Comparison of ENCODE assay signal across 9 cellular contexts in the genomic region with DNA sequence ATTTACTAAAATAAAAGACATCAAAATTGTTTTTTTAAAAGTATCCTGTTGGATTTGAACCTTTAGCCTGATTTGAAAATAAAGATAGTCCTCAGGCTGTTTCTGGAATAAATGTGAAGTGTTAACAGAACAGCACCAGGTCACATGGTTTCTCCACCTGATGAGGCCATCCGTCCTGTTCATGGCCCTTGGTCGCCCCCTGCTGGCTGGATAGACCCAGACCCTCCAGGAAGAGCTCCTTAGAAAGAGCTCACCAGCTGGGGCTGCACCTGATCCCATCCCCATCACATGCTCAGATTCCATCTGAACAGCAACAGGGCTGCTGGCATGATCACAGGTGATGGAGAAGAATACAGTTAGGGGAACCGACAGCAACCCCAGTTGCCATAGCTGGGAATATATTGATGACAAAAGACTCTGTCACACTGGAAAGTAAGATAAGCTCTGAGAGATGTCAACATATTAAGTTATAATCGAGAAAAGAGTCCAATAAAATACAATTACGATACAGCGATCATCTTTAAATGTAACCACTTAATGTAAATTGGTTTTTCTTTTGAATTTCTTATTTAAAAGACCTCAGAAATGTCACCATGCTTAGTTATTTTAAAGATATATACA. TPM values are rescaled to one million over a fixed set of nuclear protein-coding genes. Genes with fewer than 3 reads are reported as not detected.
DNase-seq lines count a peak whose midpoint lies in the region; ATAC-seq and TF ChIP-seq lines count a peak whose summit lies in the region.
"Had no signal": no experiment of that assay in that cellular context is flagged by ENCODE, and none has a peak within 500 bp of the region (broad histone marks: within the 10 kb centered on the region; RNA-seq: fewer than 3 reads in every experiment).

No MANE protein-coding gene starts in this region.

- intact Hi-C loops in ascending aorta (cut with DNase I) = no loop called here

- H4K20me1 ChIP-seq in smooth muscle cell (ENCODE audit: low read depth) = no peaks in the 10 kb centered on the region
- H4K20me1 ChIP-seq: BLaER1 had no signal

- WGBS in smooth muscle cell (ENCODE audit: low lambda C conversion rate) = 35% methylated on average over 6 of the region's 6 CpGs

- TF ChIP-seq CTCF in ascending aorta (IDR thresholded peaks at IDR 0.05) (peak; percentile 31 to 72 (median 59)), smooth muscle cell (IDR thresholded peaks at IDR 0.05; ENCODE audit: borderline replicate concordance, insufficient read depth, poor library complexity, severe bottlenecking) (peak; percentile 94)

- no peaks in the 10 kb centered on the region for H3K79me2 ChIP-seq in smooth muscle cell (ENCODE audit: low read depth)

- no peak overlapping the region for H3K4me2 ChIP-seq in smooth muscle cell
- H3K4me2 ChIP-seq: BLaER1 had no signal

- no peak overlapping the region for H2AFZ ChIP-seq in smooth muscle cell (ENCODE audit: low read depth)

- H3K27me3 ChIP-seq in ascending aorta (no peaks in the 10 kb centered on the region), smooth muscle cell (ENCODE audit: low read depth) (no peaks in the 10 kb centered on the region)
- H3K27me3 ChIP-seq: BLaER1 had no signal

- no peaks in the 10 kb centered on the region for H3K36me3 ChIP-seq in ascending aorta
- no peaks in the 10 kb centered on the region for H3K36me3 ChIP-seq in smooth muscle cell (ENCODE audit: low read depth)
- H3K36me3 ChIP-seq: BLaER1 had no signal

- peak; percentile 100 for ATAC-seq in HG02885 (IDR thresholded peaks at IDR 0.05; ENCODE audit: poor library complexity, unreplicated experiment)

- DNase-seq in NOMO-1 treated with DMSO at 0.1 percent for 48 hours (lab: John Stamatoyannopoulos, UW; ENCODE audit: unreplicated experiment) = peak; percentile 9
- DNase-seq in NOMO-1 treated with dmso at 0.1 percent for 144 hours (lab: John Stamatoyannopoulos, UW; ENCODE audit: unreplicated experiment) = no peak
- DNase-seq in NCI-H146 treated with DMSO at 0.1 percent for 48 hours (lab: John Stamatoyannopoulos, UW; ENCODE audit: unreplicated experiment) = peak; percentile 57
- DNase-seq in T-helper 9 cell = peak; percentile 88
- peak; percentile 25 to 88 for DNase-seq in ascending aorta (ENCODE audit: low spot score in 2 of 2)
- DNase-seq in hepatic stellate cell (ENCODE audit: low spot score) = peak; percentile 61
- DNase-seq in smooth muscle cell (lab: John Stamatoyannopoulos, UW; ENCODE audit: unreplicated experiment) = peak; percentile 49

- H3K4me3 ChIP-seq in ascending aorta (no peak overlapping the region), smooth muscle cell (no peak overlapping the region)
- H3K4me3 ChIP-seq: BLaER1 had no signal

- H3K4me1 ChIP-seq in ascending aorta (no peaks in the 10 kb centered on the region), smooth muscle cell (ENCODE audit: low read depth) (no peaks in the 10 kb centered on the region)
- H3K4me1 ChIP-seq: BLaER1 had no signal

- no peak overlapping the region for H3K27ac ChIP-seq in ascending aorta
- no peak overlapping the region for H3K27ac ChIP-seq in smooth muscle cell (ENCODE audit: low read depth)
- H3K27ac ChIP-seq: BLaER1 had no signal

- H3F3A ChIP-seq in smooth muscle cell (ENCODE audit: low read depth) = no peaks in the 10 kb centered on the region

- no peaks in the 10 kb centered on the region for H3K9me3 ChIP-seq in ascending aorta
- H3K9me3 ChIP-seq in smooth muscle cell (replicated peaks; ENCODE audit: low read depth) = no peaks in the 10 kb centered on the region
- H3K9me3 ChIP-seq: BLaER1 had no signal

- H3K9ac ChIP-seq in smooth muscle cell (ENCODE audit: low read depth) = no peak overlapping the region
- H3K9ac ChIP-seq: BLaER1 had no signal

RNA-seq across cellular contexts. Expression of gene OR2A14, which starts 4.8 kb away (rescaled TPM):
- total RNA-seq in ascending aorta = not detected
- total RNA-seq in smooth muscle cell = not detected in 2 replicates
- not detected in 2 replicates for polyA plus RNA-seq in smooth muscle cell

RNA-seq across cellular contexts. Expression of gene OR2A2, which starts 18.4 kb away (rescaled TPM):
- total RNA-seq in ascending aorta (not detected), smooth muscle cell (not detected in 2 replicates)
- polyA plus RNA-seq in smooth muscle cell = not detected in 2 replicates

RNA-seq across cellular contexts. Expression of gene OR2A12, which starts 41.7 kb away (rescaled TPM):
- total RNA-seq in ascending aorta (not detected), smooth muscle cell (not detected in 2 replicates)
- not detected in 2 replicates for polyA plus RNA-seq in smooth muscle cell

RNA-seq across cellular contexts. Expression of gene CTAGE4, which starts 55.4 kb away (rescaled TPM):
- total RNA-seq in ascending aorta (not detected), smooth muscle cell (1.2 and 1.8 TPM in 2 replicates)
- 0.61 and 1.4 TPM in 2 replicates for polyA plus RNA-seq in smooth muscle cell

RNA-seq across cellular contexts. Expression of gene OR2A25, which starts 58.2 kb away (rescaled TPM):
- total RNA-seq in ascending aorta (not detected), smooth muscle cell (not detected in 2 replicates)
- not detected in 2 replicates for polyA plus RNA-seq in smooth muscle cell
